Comparison of ENCODE assay signal across 12 cellular contexts in genomic region chr3:197490098-197490497, GRCh38.
DNase-seq lines count a peak whose midpoint lies in the region; ATAC-seq, FAIRE-seq and TF ChIP-seq lines count a peak whose summit lies in the region.
"Had no signal": no experiment of that assay in that cellular context is flagged by ENCODE, and none has a peak within 500 bp of the region (broad histone marks: within the 10 kb centered on the region; RNA-seq: fewer than 3 reads in every experiment).

No MANE protein-coding gene starts in this region.

- H3K27ac Mint-ChIP-seq in stimulated activated effector memory CD8-positive, alpha-beta T cell treated with anti-CD3 and anti-CD28 coated beads, Interleukin-12 subunit alpha, Interleukin-12 subunit beta, amount 100 ng/mL, for 72 hours = no peak overlapping the region
- H3K27ac Mint-ChIP-seq: B cell had no signal

- TF ChIP-seq CTCF in brain microvascular endothelial cell (IDR thresholded peaks at IDR 0.05; ENCODE audit: low read depth, low read length, missing control alignments) = peak; percentile 40

- DNase-seq in ACHN (peak; percentile 83), HTR-8/SVneo (ENCODE audit: insufficient read length, low spot score) (peak; percentile 84), brain microvascular endothelial cell (peak; percentile 58), kidney glomerular epithelial cell (lab: John Stamatoyannopoulos, UW) (peak; percentile 38), NCI-H748 (lab: John Stamatoyannopoulos, UW; ENCODE audit: unreplicated experiment) (no peak)
- DNase-seq in stimulated activated effector memory CD8-positive, alpha-beta T cell treated with anti-CD3 and anti-CD28 coated beads, Interleukin-12 subunit alpha, Interleukin-12 subunit beta, amount 100 ng/mL, for 72 hours (ENCODE audit: low spot score in 2 of 2) = no peak
- DNase-seq: activated gamma-delta T cell treated with Interleukin-2 at 50 U/mL for 16 hours, tibial artery had no signal

- H3K4me3 Mint-ChIP-seq in stimulated activated effector memory CD8-positive, alpha-beta T cell treated with anti-CD3 and anti-CD28 coated beads, Interleukin-12 subunit alpha, Interleukin-12 subunit beta, amount 100 ng/mL, for 72 hours = no peak overlapping the region
- H3K4me3 Mint-ChIP-seq: B cell had no signal

- in situ Hi-C loops in ACHN (cut with HindIII; ENCODE audit: low pct_ligation_motif_present, low pct_unique_long_range_greater_than_20kb, low sequenced_read_pairs) (no loop called here), brain microvascular endothelial cell (cut with HindIII; ENCODE audit: low pct_ligation_motif_present, low sequenced_read_pairs) (no loop called here)

- peak; percentile 57 for FAIRE-seq in HTR-8/SVneo (lab: Jason Lieb, UNC)

- H3K27ac ChIP-seq in brain microvascular endothelial cell = peak overlapping the region; percentile 94
- H3K27ac ChIP-seq: parathyroid adenoma, tibial artery had no signal

- H3K4me3 ChIP-seq in brain microvascular endothelial cell (ENCODE audit: low read depth, low read length) = no peak overlapping the region
- H3K4me3 ChIP-seq: tibial artery had no signal

- no peaks in the 10 kb centered on the region for H3K27me3 ChIP-seq in brain microvascular endothelial cell (replicated peaks)
- H3K27me3 ChIP-seq: tibial artery had no signal

- H3K36me3 ChIP-seq in brain microvascular endothelial cell (replicated peaks) = no peaks in the 10 kb centered on the region
- H3K36me3 ChIP-seq: tibial artery had no signal

- no peaks in the 10 kb centered on the region for H3K4me1 Mint-ChIP-seq in stimulated activated effector memory CD8-positive, alpha-beta T cell treated with anti-CD3 and anti-CD28 coated beads, Interleukin-12 subunit alpha, Interleukin-12 subunit beta, amount 100 ng/mL, for 72 hours

- no peak for ATAC-seq in stimulated activated effector memory CD8-positive, alpha-beta T cell treated with anti-CD3 and anti-CD28 coated beads, Interleukin-12 subunit alpha, Interleukin-12 subunit beta, amount 100 ng/mL, for 72 hours
- no peak for ATAC-seq in GM19455 (IDR thresholded peaks at IDR 0.05; ENCODE audit: unreplicated experiment)
- ATAC-seq in GM18511 (IDR thresholded peaks at IDR 0.05; ENCODE audit: unreplicated experiment) = no peak

- no peaks in the 10 kb centered on the region for H3K36me3 Mint-ChIP-seq in stimulated activated effector memory CD8-positive, alpha-beta T cell treated with anti-CD3 and anti-CD28 coated beads, Interleukin-12 subunit alpha, Interleukin-12 subunit beta, amount 100 ng/mL, for 72 hours

- no peaks in the 10 kb centered on the region for H3K9me3 Mint-ChIP-seq in stimulated activated effector memory CD8-positive, alpha-beta T cell treated with anti-CD3 and anti-CD28 coated beads, Interleukin-12 subunit alpha, Interleukin-12 subunit beta, amount 100 ng/mL, for 72 hours

Comparison
In these comparisons a context has a peak if more than half of its experiments do, and no peak if none do; other contexts are left out.
1. DNase-seq: peak in ACHN (single experiment), HTR-8/SVneo (single experiment), brain microvascular endothelial cell (single experiment) and kidney glomerular epithelial cell (single experiment); none in stimulated activated effector memory CD8-positive, alpha-beta T cell treated with anti-CD3 and anti-CD28 coated beads, Interleukin-12 subunit alpha, Interleukin-12 subunit beta, amount 100 ng/mL, for 72 hours (0 of 2) and NCI-H748 (single experiment).